Comparison of ENCODE assay signal across 14 cellular contexts in genomic region chr2:134359367-134360081, GRCh38.
DNase-seq lines count a peak whose midpoint lies in the region; ATAC-seq, FAIRE-seq and TF ChIP-seq lines count a peak whose summit lies in the region.
"Had no signal": no experiment of that assay in that cellular context is flagged by ENCODE, and none has a peak within 500 bp of the region (broad histone marks: within the 10 kb centered on the region; RNA-seq: fewer than 3 reads in every experiment).

No MANE protein-coding gene starts in this region.

- H2BK15ac ChIP-seq in mesenchymal stem cell (ENCODE audit: low read depth, poor library complexity, severe bottlenecking), result no peak overlapping the region
- no peak overlapping the region for H2BK15ac ChIP-seq in H9 (ENCODE audit: low read depth, low read length)

- peak; percentile 43 for DNase-seq in DMS153 treated with DMSO at 0.1 percent for 48 hours (lab: John Stamatoyannopoulos, UW; ENCODE audit: unreplicated experiment)
- peak; percentile 39 for DNase-seq in NCI-H2081 treated with DMSO at 0.1 percent for 48 hours (lab: John Stamatoyannopoulos, UW)
- no peak for DNase-seq in T-helper 17 cell
- DNase-seq in mesenchymal stem cell, result peak; percentile 60
- no peak for DNase-seq in SK-N-DZ (ENCODE audit: low spot score)
- no peak for DNase-seq in D721Med (ENCODE audit: insufficient read length, low spot score)
- no peak for DNase-seq in H9
- DNase-seq: activated CD4-positive, alpha-beta T cell treated with anti-CD3 and anti-CD28 coated beads for 4 hours; effector memory CD8-positive, alpha-beta T cell; stimulated activated CD4-positive, alpha-beta T cell treated with anti-CD3 and anti-CD28 coated beads, Interleukin-4, amount 100 ng/mL, for 1 hour had no signal

- no peaks in the 10 kb centered on the region for H3K79me2 ChIP-seq in H9 (ENCODE audit: insufficient read depth, low read length)

- FAIRE-seq in D721Med (lab: Jason Lieb, UNC), result no peak

- no peak overlapping the region for H2BK120ac ChIP-seq in mesenchymal stem cell (ENCODE audit: low read depth, low read length)
- no peak overlapping the region for H2BK120ac ChIP-seq in H9 (ENCODE audit: low read depth, low read length, poor library complexity, severe bottlenecking)

- no peak for TF ChIP-seq CTCF in D721Med (IDR thresholded peaks at IDR 0.05; ENCODE audit: insufficient read depth, missing control alignments)
- TF ChIP-seq CTCF in H9 (conservative IDR thresholded peaks at IDR 0.05), result no peak

- H3K9ac ChIP-seq in mesenchymal stem cell (ENCODE audit: low read length) (no peak overlapping the region), H9 (ENCODE audit: extremely low read depth, insufficient read length, low read length) (no peak overlapping the region)
- H3K9ac ChIP-seq: neural progenitor cell had no signal

- no peak overlapping the region for H2AFZ ChIP-seq in mesenchymal stem cell (ENCODE audit: low read depth, low read length)
- H2AFZ ChIP-seq in H9 (ENCODE audit: low read length), result no peak overlapping the region
- H2AFZ ChIP-seq: neural progenitor cell had no signal

- no peak overlapping the region for H2AK5ac ChIP-seq in mesenchymal stem cell (ENCODE audit: low read length, severe bottlenecking)
- no peak overlapping the region for H2AK5ac ChIP-seq in H9 (ENCODE audit: insufficient read length, low read length)

- H3K4ac ChIP-seq in mesenchymal stem cell (ENCODE audit: low read depth in 1 of 2, low read length in 2 of 2) (no peak overlapping the region), H9 (ENCODE audit: low read depth, low read length) (no peak overlapping the region)

- H3K4me1 Mint-ChIP-seq in T-helper 17 cell (peaks cover 6% of the 10 kb centered on the region), H9 (peaks cover 10 to 12% of the 10 kb centered on the region in 2 experiments)

- H4K20me1 ChIP-seq in H9 (ENCODE audit: control insufficient read depth, insufficient read depth, insufficient read length), result no peaks in the 10 kb centered on the region

- H3K9me3 ChIP-seq in T-helper 17 cell (ENCODE audit: control insufficient read depth, low read length, poor library complexity, severe bottlenecking), result no peaks in the 10 kb centered on the region
- no peaks in the 10 kb centered on the region for H3K9me3 ChIP-seq in mesenchymal stem cell (ENCODE audit: control insufficient read depth, low read length)
- H3K9me3 ChIP-seq in H9 (ENCODE audit: control insufficient read depth, low read depth, low read length), result no peaks in the 10 kb centered on the region

- H3T11ph ChIP-seq in H9 (ENCODE audit: low read length), result no peak overlapping the region

- H2BK5ac ChIP-seq in mesenchymal stem cell (ENCODE audit: low read depth, low read length, poor library complexity, severe bottlenecking), result no peak overlapping the region
- no peak overlapping the region for H2BK5ac ChIP-seq in H9 (ENCODE audit: insufficient read length, low read length)

- H3K4me1 ChIP-seq in mesenchymal stem cell (ENCODE audit: control insufficient read depth, insufficient read depth, low read depth, low read length) (peaks cover 7% of the 10 kb centered on the region), H9 (ENCODE audit: insufficient read depth, low read length) (no peaks in the 10 kb centered on the region)

- H4K8ac ChIP-seq in mesenchymal stem cell (ENCODE audit: low read length) (peak overlapping the region; percentile 49), H9 (replicated peaks; ENCODE audit: insufficient read length, low read depth, low read length) (no peak overlapping the region)

- peaks cover 0 to 15% of the 10 kb centered on the region in 2 experiments for H3K36me3 ChIP-seq in mesenchymal stem cell (ENCODE audit: control insufficient read depth in 1 of 2, insufficient read depth in 2 of 2, low read depth in 1 of 2, low read length in 2 of 2)
- H3K36me3 ChIP-seq: neural progenitor cell had no signal

- H3K27ac ChIP-seq in mesenchymal stem cell (ENCODE audit: low read length, poor library complexity, severe bottlenecking) (no peak overlapping the region), H9 (ENCODE audit: insufficient read length, low read depth, low read length) (no peak overlapping the region)
- H3K27ac ChIP-seq: neural progenitor cell, RWPE1 had no signal

- no peak overlapping the region for H3K23ac ChIP-seq in mesenchymal stem cell (ENCODE audit: low read length in 2 of 2)
- H3K23ac ChIP-seq in H9 (ENCODE audit: insufficient read length, low read depth, low read length), result no peak overlapping the region

- H3K4me3 ChIP-seq in mesenchymal stem cell (ENCODE audit: insufficient read depth in 1 of 2, low read depth in 1 of 2, low read length in 2 of 2), result no peak overlapping the region
- H3K4me3 ChIP-seq: neural progenitor cell had no signal

- H3K79me1 ChIP-seq in mesenchymal stem cell (replicated peaks; ENCODE audit: low read length, poor library complexity, severe bottlenecking) (peaks cover 3% of the 10 kb centered on the region), H9 (ENCODE audit: insufficient read depth, low read depth, low read length, poor library complexity, severe bottlenecking) (no peaks in the 10 kb centered on the region)

- no peaks in the 10 kb centered on the region for H3K27me3 ChIP-seq in mesenchymal stem cell (ENCODE audit: control insufficient read depth in 1 of 2, insufficient read depth in 1 of 2, low read length in 2 of 2)
- no peaks in the 10 kb centered on the region for H3K27me3 ChIP-seq in H9 (ENCODE audit: insufficient read depth, low read length)
- H3K27me3 ChIP-seq: neural progenitor cell had no signal

- H3K27ac Mint-ChIP-seq in T-helper 17 cell, result peak overlapping the region; percentile 34
- H3K27ac Mint-ChIP-seq in H9, result peak overlapping the region in 1 of 3 experiments; percentile 8; a peak in 1 of 7 replicates
- H3K27ac Mint-ChIP-seq: effector memory CD8-positive, alpha-beta T cell; neural progenitor cell had no signal

- H2BK20ac ChIP-seq in H9 (ENCODE audit: low read depth, low read length, poor library complexity, severe bottlenecking), result no peak overlapping the region

- H3K27me3 Mint-ChIP-seq in T-helper 17 cell (no peaks in the 10 kb centered on the region), H9 (ENCODE audit: low read depth) (no peaks in the 10 kb centered on the region)
- H3K27me3 Mint-ChIP-seq: effector memory CD8-positive, alpha-beta T cell; IgD-negative memory B cell had no signal

- H3K23me2 ChIP-seq in H9 (ENCODE audit: insufficient read length, low read depth, low read length, poor library complexity, severe bottlenecking), result no peaks in the 10 kb centered on the region

- H3K18ac ChIP-seq in mesenchymal stem cell (ENCODE audit: low read depth in 1 of 2, low read length in 2 of 2) (peak overlapping the region; percentile 9 to 72), H9 (ENCODE audit: insufficient read length, low read depth, low read length) (no peak overlapping the region)

- no peak overlapping the region for H3K14ac ChIP-seq in mesenchymal stem cell (ENCODE audit: low read length in 2 of 2)
- no peak overlapping the region for H3K14ac ChIP-seq in H9 (ENCODE audit: insufficient read depth, low read length)

- 52% methylated on average over 7 of the region's 10 CpGs for WGBS in mesenchymal stem cell
- whole genome bisulfite sequencing in H9 (ENCODE audit: extremely low coverage, insufficient read length, low lambda C conversion rate), result no CpG with 5 or more reads among the region's 10 CpGs

- ATAC-seq in T-helper 17 cell (no peak), GM21529 (IDR thresholded peaks at IDR 0.05; ENCODE audit: unreplicated experiment) (no peak)
- ATAC-seq: effector memory CD8-positive, alpha-beta T cell had no signal

- H2BK12ac ChIP-seq in mesenchymal stem cell (ENCODE audit: low read length in 2 of 2) (peak overlapping the region in 1 of 2 experiments; percentile 33), H9 (ENCODE audit: insufficient read length, low read depth, low read length) (no peak overlapping the region)

- H3K36me3 Mint-ChIP-seq in T-helper 17 cell (ENCODE audit: low read depth) (peaks cover 4% of the 10 kb centered on the region), H9 (ENCODE audit: insufficient read depth in 1 of 3, low read depth in 3 of 3) (peaks cover 0 to 6% (median 0%) of the 10 kb centered on the region in 3 experiments; a peak in 4 of 7 replicates)

- H3K9me3 Mint-ChIP-seq in H9, result no peaks in the 10 kb centered on the region
- H3K9me3 Mint-ChIP-seq: effector memory CD8-positive, alpha-beta T cell; IgD-negative memory B cell; neural progenitor cell had no signal

- no peak overlapping the region for H4K5ac ChIP-seq in H9 (ENCODE audit: insufficient read length, low read depth, low read length)

- no peak overlapping the region for H3K56ac ChIP-seq in H9 (ENCODE audit: insufficient read length, low read depth, low read length)

- H4K91ac ChIP-seq in mesenchymal stem cell (ENCODE audit: low read length) (peak overlapping the region; percentile 8), H9 (ENCODE audit: insufficient read length, low read depth, low read length) (no peak overlapping the region)

- H3K4me3 Mint-ChIP-seq in T-helper 17 cell (no peak overlapping the region), H9 (no peak overlapping the region)
- H3K4me3 Mint-ChIP-seq: effector memory CD8-positive, alpha-beta T cell; IgD-negative memory B cell; neural progenitor cell had no signal

- no peak overlapping the region for H3K4me2 ChIP-seq in mesenchymal stem cell (ENCODE audit: low read length, poor library complexity, severe bottlenecking)
- H3K4me2 ChIP-seq in H9 (ENCODE audit: insufficient read depth, insufficient read length, low read length), result no peak overlapping the region
- H3K4me2 ChIP-seq: neural progenitor cell had no signal

Comparison
In these comparisons a context has a peak if more than half of its experiments do, and no peak if none do; other contexts are left out.
1. DNase-seq: peak in DMS153 treated with DMSO at 0.1 percent for 48 hours (single experiment), NCI-H2081 treated with DMSO at 0.1 percent for 48 hours (single experiment) and mesenchymal stem cell (single experiment); none in T-helper 17 cell (0 of 3), SK-N-DZ (single experiment), D721Med (single experiment) and H9 (single experiment).